ENCODE assay signal across 18 cellular contexts in genomic region chr19:35703343-35703742, GRCh38. TPM values are rescaled to one million over a fixed set of nuclear protein-coding genes. Genes with fewer than 3 reads are reported as not detected.
DNase-seq lines count a peak whose midpoint lies in the region; ATAC-seq and TF ChIP-seq lines count a peak whose summit lies in the region.
"Had no signal": no experiment of that assay in that cellular context is flagged by ENCODE, and none has a peak within 500 bp of the region (broad histone marks: within the 10 kb centered on the region; RNA-seq: fewer than 3 reads in every experiment).

No MANE protein-coding gene starts in this region.

- H3K27me3 Mint-ChIP-seq in Caco-2 (ENCODE audit: insufficient read depth, unreplicated experiment): peaks cover 3% of the 10 kb centered on the region
- H3K27me3 Mint-ChIP-seq in T-cell: peaks cover 0 to 2% of the 10 kb centered on the region in 2 donors
- H3K27me3 Mint-ChIP-seq in natural killer cell (ENCODE audit: low read depth in 2 of 2): peaks cover 4 to 7% of the 10 kb centered on the region in 2 donors
- H3K27me3 Mint-ChIP-seq: CD4-positive, alpha-beta T cell had no signal

- H3K27ac Mint-ChIP-seq in Caco-2 (ENCODE audit: unreplicated experiment) (no peak overlapping the region), T-cell (no peak overlapping the region), natural killer cell (no peak overlapping the region)

- no peaks in the 10 kb centered on the region for H3K27me3 ChIP-seq in Caco-2 (replicated peaks; ENCODE audit: control insufficient read depth, insufficient read depth, low read length)
- H3K27me3 ChIP-seq: SJCRH30 had no signal

- peak overlapping the region; percentile 53; the same call in 1 of the 2 replicates for H3K9ac ChIP-seq in ES-I3 (ENCODE audit: low read depth, low read length)

- no peaks in the 10 kb centered on the region for H3K4me1 ChIP-seq in Caco-2
- no peaks in the 10 kb centered on the region for H3K4me1 ChIP-seq in ES-I3 (ENCODE audit: insufficient read depth, low read length)
- H3K4me1 ChIP-seq: SJCRH30 had no signal

- POLR2A ChIA-PET in Caco-2 (lab: Charles Lee) (interaction anchor here (0.5 kb wide), 1 partner anchor 19 kb away, joined by 4 read pairs; no protein-coding TSS in a partner anchor), T-cell (lab: Charles Lee) (no interaction called here)

- no peaks in the 10 kb centered on the region for H3K9me3 Mint-ChIP-seq in Caco-2 (ENCODE audit: unreplicated experiment)
- H3K9me3 Mint-ChIP-seq in T-cell: no peaks in the 10 kb centered on the region
- no peaks in the 10 kb centered on the region for H3K9me3 Mint-ChIP-seq in natural killer cell
- H3K9me3 Mint-ChIP-seq: CD4-positive, alpha-beta T cell had no signal

- H3K4me3 Mint-ChIP-seq in Caco-2 (ENCODE audit: unreplicated experiment) (peak overlapping the region; percentile 82), T-cell (peak overlapping the region in 2 of 3 donors; percentile 85 to 97), natural killer cell (peak overlapping the region; percentile 37)

- no peaks in the 10 kb centered on the region for H3K9me3 ChIP-seq in Caco-2
- H3K9me3 ChIP-seq in ES-I3 (ENCODE audit: control insufficient read depth, insufficient read depth, low read length): no peaks in the 10 kb centered on the region
- H3K9me3 ChIP-seq: SJCRH30, tibial artery had no signal

- no peaks in the 10 kb centered on the region for H3K36me3 ChIP-seq in Caco-2 (ENCODE audit: control insufficient read depth, insufficient read depth, low read length)
- no peaks in the 10 kb centered on the region for H3K36me3 ChIP-seq in ES-I3 (ENCODE audit: insufficient read depth, low read length)
- H3K36me3 ChIP-seq: SJCRH30, tibial artery had no signal

- intact Hi-C loops in Caco-2 (cut with micrococcal nuclease; ENCODE audit: unreplicated experiment) (loop anchor here (5.0 kb wide), 1 partner anchor 349 kb away; the partner anchor contains the start of genes THAP8 and WDR62), natural killer cell (cut with micrococcal nuclease) (loop anchor here (5.0 kb wide), 1 partner anchor 44 kb away; the partner anchor contains the start of genes LIN37, PSENEN and U2AF1L4)

- no TSS peak for BruUV-seq in Caco-2 (replicated peaks; lab: Mats Ljungman, UMichigan)

- DNase-seq in Caco-2: no peak
- DNase-seq in T-cell: no peak
- no peak for DNase-seq in natural killer cell
- DNase-seq in islet precursor cell: no peak
- DNase-seq in retina: no peak
- DNase-seq: activated CD8-positive, alpha-beta memory T cell treated with anti-CD3 and anti-CD28 coated beads for 24 hours; activated effector memory CD4-positive, alpha-beta T cell treated with Interleukin-2 at 50 U/mL for 16 hours; CD4-positive, alpha-beta T cell; erythroblast; glutamatergic neuron; NCI-H1048; NK-92 treated with Interleukin-12 subunit alpha and Interleukin-12 subunit beta, amount 100 ng/mL, for 24 hours; SJCRH30; stimulated activated CD8-positive, alpha-beta memory T cell treated with anti-CD3 and anti-CD28 coated beads, Interleukin-4, amount 100 ng/mL, for 48 hours had no signal

- H3K4me3 ChIP-seq in Caco-2 (ENCODE audit: low read depth, low read length): no peak overlapping the region

- H3K36me3 Mint-ChIP-seq in Caco-2 (ENCODE audit: insufficient read depth, unreplicated experiment): peaks cover 9% of the 10 kb centered on the region
- H3K36me3 Mint-ChIP-seq in T-cell: no peaks in the 10 kb centered on the region
- H3K36me3 Mint-ChIP-seq in natural killer cell: no peaks in the 10 kb centered on the region

- TF ChIP-seq CTCF in Caco-2 (IDR thresholded peaks at IDR 0.05; ENCODE audit: insufficient read depth in 1 of 2, low read depth in 1 of 2, low read length in 1 of 2, severe bottlenecking in 1 of 2, unreplicated experiment in 1 of 2) (no peak), natural killer cell (IDR thresholded peaks at IDR 0.05) (no peak)

- CTCF ChIA-PET in Caco-2 (lab: Charles Lee): interaction anchor here (1.2 to 1.7 kb wide), 6 partner anchors 9 to 228 kb away, joined by 4 to 8 read pairs (median 6); partner anchors contain the start of gene COX6B1
- CTCF ChIA-PET in T-cell (lab: Charles Lee): interaction anchor here in 1 of 2 donors (0.6 to 1.3 kb wide), 2 partner anchors 11 to 33 kb away, joined by 4 read pairs; no protein-coding TSS in a partner anchor

- H3K4me1 Mint-ChIP-seq in Caco-2 (ENCODE audit: low read depth, unreplicated experiment): peaks cover 6% of the 10 kb centered on the region
- peaks cover 4 to 6% (median 5%) of the 10 kb centered on the region in 3 donors for H3K4me1 Mint-ChIP-seq in T-cell
- peaks cover 8 to 10% of the 10 kb centered on the region in 2 donors for H3K4me1 Mint-ChIP-seq in natural killer cell

- ATAC-seq in T-cell (replicated peaks in 1 of 4) (no peak), natural killer cell (no peak), HG02759 (IDR thresholded peaks at IDR 0.05; ENCODE audit: unreplicated experiment) (no peak)

RNA-seq across cellular contexts. Expression of gene ZBTB32, which starts 1.0 kb away (rescaled TPM):
- total RNA-seq in Caco-2 (2022) (not detected in 2 replicates), T-cell (1 to 10 TPM; 1.2 to 4.1 (median 2.0) TPM), natural killer cell (1 to 10 TPM in 1 of 3 donors, under 1 TPM in 2; 0.27 to 1.8 (median 0.35) TPM)
- total RNA-seq: SJCRH30 had no signal

RNA-seq across cellular contexts. Expression of gene KMT2B, which starts 14.5 kb away (rescaled TPM):
- total RNA-seq in Caco-2 (2022) (54.2 and 62.6 TPM in 2 replicates), T-cell (100 to 1,000 TPM in 1 of 5 donors, 10 to 100 TPM in 4; 76.4 to 107 (median 92.5) TPM), natural killer cell (10 to 100 TPM; 60.8 to 70.9 (median 70.7) TPM)

RNA-seq across cellular contexts. Expression of gene UPK1A, which starts 37.0 kb away (rescaled TPM):
- not detected in 2 replicates for total RNA-seq in Caco-2 (2022)
- under 1 TPM in 4 of 5 donors, not detected in 1; 0.20 to 0.56 (median 0.38) TPM for total RNA-seq in T-cell
- total RNA-seq in natural killer cell: not detected
- total RNA-seq: myocyte, SJCRH30 had no signal

RNA-seq across cellular contexts. Expression of gene IGFLR1, which starts 38.9 kb away (rescaled TPM):
- total RNA-seq in Caco-2 (2022) (10.1 and 11.3 TPM in 2 replicates), T-cell (100 to 1,000 TPM in 2 of 5 donors, 10 to 100 TPM in 3; 54.7 to 123 (median 98.1) TPM), natural killer cell (10 to 100 TPM; 57.7 to 75.6 (median 69.6) TPM)

RNA-seq across cellular contexts. Expression of gene U2AF1L4, which starts 41.9 kb away (rescaled TPM):
- total RNA-seq in Caco-2 (2022) (21.3 and 24.6 TPM in 2 replicates), T-cell (10 to 100 TPM; 40.2 to 74.1 (median 49.3) TPM), natural killer cell (10 to 100 TPM; 63.7 to 78.2 (median 73.0) TPM)

Comparison
In these comparisons a context has a peak if more than half of its experiments do, and no peak if none do; other contexts are left out.
1. H3K4me3 Mint-ChIP-seq: peak in every context shown above with its lines; median percentile 91 in T-cell; 82 in Caco-2; 37 in natural killer cell.